Comparison of ENCODE assay signal across 8 cellular contexts in the genomic region with DNA sequence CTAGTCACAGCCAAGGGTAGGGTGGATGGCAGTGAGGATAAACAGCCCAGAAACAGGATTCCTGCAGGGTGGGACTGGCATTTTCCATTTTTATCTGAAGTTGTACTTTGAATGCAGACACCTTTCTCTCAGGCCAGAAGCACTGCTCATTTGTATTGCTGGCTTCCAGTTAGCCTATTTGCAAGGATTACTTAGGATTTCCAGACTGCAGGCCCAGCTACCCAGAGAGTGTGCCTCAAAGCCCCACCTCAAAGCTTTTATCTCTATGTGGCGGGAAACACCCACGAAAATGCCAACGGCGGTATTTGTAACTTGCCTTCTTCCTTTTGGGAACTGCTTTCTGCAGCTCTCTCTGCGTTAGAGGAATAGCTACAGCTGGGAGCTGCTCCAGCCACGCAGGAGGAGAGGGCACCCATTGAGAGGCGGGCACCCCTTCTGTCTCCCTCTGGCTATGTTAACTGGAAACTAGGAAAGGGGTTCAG.
DNase-seq lines count a peak whose midpoint lies in the region; ATAC-seq, FAIRE-seq and TF ChIP-seq lines count a peak whose summit lies in the region.

No MANE protein-coding gene starts in this region.

- peaks cover 33% of the 10 kb centered on the region for H3K79me2 ChIP-seq in HepG2 (ENCODE audit: insufficient read depth, low read length)

- peak; percentile 32 for DNase-seq in NCI-H146 (lab: John Stamatoyannopoulos, UW)
- DNase-seq in NCI-H146 treated with DMSO at 0.1 percent for 48 hours (lab: John Stamatoyannopoulos, UW; ENCODE audit: unreplicated experiment) = no peak
- DNase-seq in RPMI7951 (ENCODE audit: low read depth) = peak; percentile 80
- peak in 8 of 61 donors; percentile 28 to 61 (median 42) for DNase-seq in caudate nucleus (lab: John Stamatoyannopoulos, UW)
- peak; percentile 30 for DNase-seq in HepG2 (ENCODE audit: low spot score)
- peak; percentile 56 for DNase-seq in superior temporal gyrus (ENCODE audit: extremely low spot score)
- no peak for DNase-seq in GM10248 (ENCODE audit: extremely low spot score)

- WGBS in HepG2 (ENCODE audit: low lambda C conversion rate) = 0% methylated on average over 7 of the region's 7 CpGs

- no peak for TF ChIP-seq CTCF in HepG2 (CRISPR knock-in tag; IDR thresholded peaks at IDR 0.05)
- no peak for TF ChIP-seq CTCF in GM10248 (IDR thresholded peaks at IDR 0.05; ENCODE audit: control extremely low read depth, extremely low read depth, low read depth, missing control alignments)

- TF ChIP-seq EP300 in HepG2 (IDR thresholded peaks at IDR 0.05; ENCODE audit: low read depth in 2 of 2, low read length in 2 of 2) = no peak
- no peak for TF ChIP-seq EP300 in HepG2 (CRISPR knock-in tag; IDR thresholded peaks at IDR 0.05; ENCODE audit: borderline replicate concordance)

- peak in 1 of 2 experiments; percentile 11; a peak in 2 of 4 replicates for TF ChIP-seq POLR2A in HepG2 (IDR thresholded peaks at IDR 0.05; ENCODE audit: insufficient read depth in 1 of 2, low read depth in 2 of 2, low read length in 2 of 2)

- POLR2A ChIA-PET in HepG2 (lab: Yijun Ruan, JAX) = interaction anchor here (0.7 to 11.2 kb wide), 17 partner anchors 8 to 1643 kb away, joined by 3 to 271 read pairs (median 25); partner anchors contain the start of gene TGIF1
- POLR2A ChIA-PET in GM10248 (lab: Yijun Ruan, JAX) = interaction anchor here (0.6 kb wide), 1 partner anchor 9 kb away, joined by 3 read pairs; no protein-coding TSS in a partner anchor

- FAIRE-seq in HepG2 (lab: Jason Lieb, UNC) = no peak

- H3K9me3 ChIP-seq in HepG2 (ENCODE audit: low read length) = no peaks in the 10 kb centered on the region

- H3K4me1 ChIP-seq in HepG2 (ENCODE audit: insufficient read depth, low read length) = peaks cover 78% of the 10 kb centered on the region

- in situ Hi-C loops in HepG2 (cut with HindIII; ENCODE audit: extremely low pct_ligation_motif_present, low pct_unique_long_range_greater_than_20kb) = loop anchor here (5.0 kb wide), 3 partner anchors 72 to 312 kb away; partner anchors contain the start of gene TGIF1

- BruUV-seq in HepG2 (replicated peaks; lab: Mats Ljungman, UMichigan) = TSS peak; percentile 71

- H3K4me2 ChIP-seq in HepG2 (ENCODE audit: low read depth, low read length) = peak overlapping the region; percentile 95

- CTCF ChIA-PET in HepG2 (lab: Yijun Ruan, JAX; ENCODE audit: low intra/inter-chr PET ratio, low total read pairs) (interaction anchor here (0.7 to 3.7 kb wide), 3 partner anchors 9 to 71 kb away, joined by 3 to 20 read pairs (median 5); no protein-coding TSS in a partner anchor), GM10248 (lab: Yijun Ruan, JAX) (interaction anchor here (0.7 to 5.9 kb wide), 29 partner anchors 8 to 645 kb away, joined by 3 to 62 read pairs (median 4); partner anchors contain the start of gene MYL12A)

- no peak for TF ChIP-seq RAD21 in HepG2 (CRISPR knock-in tag; IDR thresholded peaks at IDR 0.05)

- H2AFZ ChIP-seq in HepG2 (ENCODE audit: low read length) = no peak overlapping the region

- peak overlapping the region; percentile 96 for H3K9ac ChIP-seq in HepG2 (ENCODE audit: insufficient read depth, low read depth, low read length)

- H3K27me3 ChIP-seq in HepG2 (ENCODE audit: control insufficient read depth in 1 of 2, insufficient read depth in 2 of 2, low read length in 2 of 2) = no peaks in the 10 kb centered on the region; a peak in 1 of 5 replicates

- H4K20me1 ChIP-seq in HepG2 (ENCODE audit: insufficient read depth, low read length) = no peaks in the 10 kb centered on the region

- intact Hi-C loops in HepG2 (cut with micrococcal nuclease; ENCODE audit: unreplicated experiment) = loop anchor here (1.0 to 2.0 kb wide), 4 partner anchors 8 to 314 kb away; no protein-coding TSS in a partner anchor

- H3K36me3 ChIP-seq in HepG2 (replicated peaks in 1 of 2; ENCODE audit: control insufficient read depth in 1 of 2, insufficient read depth in 2 of 2, low read length in 2 of 2) = peaks cover 0 to 6% of the 10 kb centered on the region in 2 experiments; a peak in 2 of 5 replicates

- H3K4me3 ChIP-seq in HepG2 (replicated peaks in 1 of 3; ENCODE audit: insufficient read depth in 1 of 3, low read depth in 2 of 3, low read length in 3 of 3) = peak overlapping the region; percentile 73 to 94 (median 78)

- ATAC-seq in HepG2 = peak; percentile 10; the same call in 1 of the 3 replicates
- no peak for ATAC-seq in HG02852 (IDR thresholded peaks at IDR 0.05; ENCODE audit: unreplicated experiment)

- H3K27ac ChIP-seq in caudate nucleus (ENCODE audit: low read depth, low read length) (peak overlapping the region; percentile 96), HepG2 (ENCODE audit: extremely low read length, insufficient read depth, low read length) (peak overlapping the region; percentile 96)

TF ChIP-seq in HepG2, 621 proteins besides CTCF, POLR2A, EP300 and RAD21 (continues in another document):
- TF ChIP-seq MYC (CRISPR knock-in tag; IDR thresholded peaks at IDR 0.05; ENCODE audit: borderline replicate concordance) = no peak
- TF ChIP-seq HMG20B (CRISPR knock-in tag; conservative IDR thresholded peaks at IDR 0.05) = no peak
- TF ChIP-seq XBP1 (CRISPR knock-in tag; IDR thresholded peaks at IDR 0.05) = no peak
- 0 out of 2 replicates have a peak, but pooled peaks have one; percentile 13 for TF ChIP-seq SMC3 (IDR thresholded peaks at IDR 0.05; ENCODE audit: low read length)
- no peak for TF ChIP-seq ZBTB39 (CRISPR knock-in tag; IDR thresholded peaks at IDR 0.05)
- TF ChIP-seq, protein P1, sequence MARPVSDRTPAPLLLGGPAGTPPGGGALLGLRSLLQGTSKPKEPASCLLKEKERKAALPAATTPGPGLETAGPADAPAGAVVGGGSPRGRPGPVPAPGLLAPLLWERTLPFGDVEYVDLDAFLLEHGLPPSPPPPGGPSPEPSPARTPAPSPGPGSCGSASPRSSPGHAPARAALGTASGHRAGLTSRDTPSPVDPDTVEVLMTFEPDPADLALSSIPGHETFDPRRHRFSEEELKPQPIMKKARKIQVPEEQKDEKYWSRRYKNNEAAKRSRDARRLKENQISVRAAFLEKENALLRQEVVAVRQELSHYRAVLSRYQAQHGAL (CRISPR knock-in tag; IDR thresholded peaks at IDR 0.05; ENCODE audit: not compliant biosample characterization) = no peak
- TF ChIP-seq SALL1 (CRISPR knock-in tag; IDR thresholded peaks at IDR 0.05) = no peak
- TF ChIP-seq SRSF4 (IDR thresholded peaks at IDR 0.05; ENCODE audit: low read depth, low read length, poor library complexity, severe bottlenecking) = peak; percentile 11
- TF ChIP-seq TGIF2 (CRISPR knock-in tag; IDR thresholded peaks at IDR 0.05) = peak; percentile 18; the same call in 1 of the 2 replicates
- no peak; the same call in 1 of the 2 replicates for TF ChIP-seq NR2F6 (IDR thresholded peaks at IDR 0.05)
- TF ChIP-seq NR2F6 (CRISPR knock-in tag; IDR thresholded peaks at IDR 0.05) = no peak
- TF ChIP-seq WIZ (CRISPR knock-in tag; IDR thresholded peaks at IDR 0.05) = no peak
- no peak for TF ChIP-seq ATF7 (IDR thresholded peaks at IDR 0.05)
- TF ChIP-seq ATF7 (CRISPR knock-in tag; IDR thresholded peaks at IDR 0.05) = no peak
- TF ChIP-seq MAZ (IDR thresholded peaks at IDR 0.05; ENCODE audit: borderline replicate concordance, low read depth, low read length) = no peak
- no peak for TF ChIP-seq MAZ (CRISPR knock-in tag; IDR thresholded peaks at IDR 0.05; ENCODE audit: low read depth)
- TF ChIP-seq TCF7L2 (IDR thresholded peaks at IDR 0.05; ENCODE audit: low read depth, low read length) = no peak
- no peak for TF ChIP-seq ZBTB38 (CRISPR knock-in tag; IDR thresholded peaks at IDR 0.05)
- no peak for TF ChIP-seq ELF4 (CRISPR knock-in tag; IDR thresholded peaks at IDR 0.05; ENCODE audit: borderline replicate concordance)

Comparison
In these comparisons a context has a peak if more than half of its experiments do, and no peak if none do; other contexts are left out.
1. DNase-seq: peak in NCI-H146 (single experiment), RPMI7951 (single experiment), HepG2 (single experiment) and superior temporal gyrus (single experiment); none in NCI-H146 treated with DMSO at 0.1 percent for 48 hours (single experiment) and GM10248 (single experiment).